In genomic region chr12:113504917-113505316, GRCh38 we compare ENCODE assay signal across 8 cellular contexts. TPM values are rescaled to one million over a fixed set of nuclear protein-coding genes. Genes with fewer than 3 reads are reported as not detected.
"Had no signal": no experiment of that assay in that cellular context is flagged by ENCODE, and none has a peak within 500 bp of the region (broad histone marks: within the 10 kb centered on the region; RNA-seq: fewer than 3 reads in every experiment).

No MANE protein-coding gene starts in this region.

- ATAC-seq: GM12878 had no signal

- DNase-seq: GDM1, GF-D8 had no signal

- FAIRE-seq: G401.6, GM12878, GM12891, GM12892, GM18507, GM19239 had no signal

- H3K4me3 ChIP-seq: GM12878 had no signal

RNA-seq across cellular contexts. Expression of gene LHX5, which starts 33.2 kb away (rescaled TPM):
- total RNA-seq: GM12878 had no signal
